Comparison of ENCODE assay signal across 8 cellular contexts in the genomic region with DNA sequence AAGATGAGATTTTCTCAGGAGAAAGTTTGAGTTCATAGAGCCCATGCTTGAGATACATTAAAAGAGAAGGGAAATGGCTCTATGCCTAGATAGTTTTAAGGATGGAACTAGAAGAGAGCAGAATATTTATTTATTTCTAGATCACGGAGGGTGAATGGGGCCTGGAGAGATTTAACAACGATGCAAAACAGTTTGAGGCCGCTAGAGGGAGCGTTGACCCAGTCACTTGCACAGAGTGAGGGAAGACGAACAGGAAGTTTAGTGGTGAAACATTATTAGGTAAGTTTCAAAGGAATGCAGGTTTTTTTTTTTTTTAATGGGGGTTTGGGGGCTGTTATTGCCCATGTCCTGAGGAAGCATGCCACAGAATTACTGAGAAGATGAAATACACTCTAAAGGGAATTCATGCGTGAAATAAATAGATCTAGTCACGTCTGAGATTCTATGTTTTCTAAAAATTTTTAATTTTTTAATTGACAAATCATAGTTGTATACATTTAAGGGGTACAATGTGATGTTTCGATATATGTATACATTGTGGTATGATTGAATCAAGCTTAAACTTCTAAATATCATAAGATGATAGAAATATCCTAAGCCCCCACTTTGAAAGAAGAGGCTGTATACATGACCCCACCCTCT. TPM values are rescaled to one million over a fixed set of nuclear protein-coding genes. Genes with fewer than 3 reads are reported as not detected.
DNase-seq lines count a peak whose midpoint lies in the region; ATAC-seq, FAIRE-seq and TF ChIP-seq lines count a peak whose summit lies in the region.

No MANE protein-coding gene starts in this region.

- peak; percentile 97 for ATAC-seq in GM19463 (IDR thresholded peaks at IDR 0.05; ENCODE audit: unreplicated experiment)
- ATAC-seq in HG03565 (IDR thresholded peaks at IDR 0.05; ENCODE audit: unreplicated experiment): peak; percentile 93
- peak; percentile 94 for ATAC-seq in Panc1

- TF ChIP-seq POLR2A in thyroid gland (IDR thresholded peaks at IDR 0.05): no peak

- no peaks in the 10 kb centered on the region for H3K4me1 ChIP-seq in Panc1 (ENCODE audit: control insufficient read depth, insufficient read depth, low read length)
- H3K4me1 ChIP-seq in neutrophil (ENCODE audit: control insufficient read depth in 1 of 2, insufficient read depth in 1 of 2, low read depth in 1 of 2, low read length in 1 of 2): peaks cover 0 to 9% of the 10 kb centered on the region in 2 experiments
- peaks cover 5 to 15% of the 10 kb centered on the region in 2 donors for H3K4me1 ChIP-seq in thyroid gland

- CTCF ChIA-PET in Panc1 (lab: Charles Lee): interaction anchor here (0.6 kb wide), 1 partner anchor 30 kb away, joined by 3 read pairs; no protein-coding TSS in a partner anchor

- POLR2A ChIA-PET in Panc1 (lab: Charles Lee): no interaction called here

- no TSS peak for BruUV-seq in Panc1 (replicated peaks; lab: Mats Ljungman, UMichigan)

- H3K27ac ChIP-seq in Panc1 (ENCODE audit: low read length) (no peak overlapping the region), neutrophil (no peak overlapping the region), thyroid gland (no peak overlapping the region)

- H3K36me3 ChIP-seq in Panc1 (ENCODE audit: control insufficient read depth, insufficient read depth, low read length) (no peaks in the 10 kb centered on the region), neutrophil (no peaks in the 10 kb centered on the region), thyroid gland (no peaks in the 10 kb centered on the region)

- in situ Hi-C loops in Panc1 (cut with HindIII; ENCODE audit: low pct_unique_long_range_greater_than_20kb, low sequenced_read_pairs): no loop called here

- H3K27me3 ChIP-seq in Panc1 (ENCODE audit: control insufficient read depth, insufficient read depth, low read length): peaks cover 13% of the 10 kb centered on the region; the same call in 1 of the 2 replicates
- peaks cover 36% of the 10 kb centered on the region for H3K27me3 ChIP-seq in neutrophil
- H3K27me3 ChIP-seq in thyroid gland: no peaks in the 10 kb centered on the region

- H3K9me3 ChIP-seq in Panc1 (ENCODE audit: control insufficient read depth, insufficient read depth, low read depth, low read length): no peaks in the 10 kb centered on the region
- H3K9me3 ChIP-seq in neutrophil: no peaks in the 10 kb centered on the region
- H3K9me3 ChIP-seq in thyroid gland: no peaks in the 10 kb centered on the region

- 28% methylated on average over 8 of the region's 8 CpGs for WGBS in thyroid gland, 2 donors

- DNase-seq in D721Med (ENCODE audit: insufficient read length, low spot score) (no peak), Panc1 (ENCODE audit: low read depth, low spot score) (peak; percentile 52), fibroblast of pulmonary artery (ENCODE audit: low read depth) (peak; percentile 78), thyroid gland (peak; percentile 57 to 72)
- peak; percentile 56 for DNase-seq in activated T-cell treated with anti-CD3 and anti-CD28 coated beads, Interleukin-2, amount 50 U/mL, for 1 hour

- no peak for FAIRE-seq in D721Med (lab: Jason Lieb, UNC)

- H3K4me3 ChIP-seq in Panc1 (ENCODE audit: low read depth in 2 of 2, low read length in 2 of 2): no peak overlapping the region
- H3K4me3 ChIP-seq in fibroblast of pulmonary artery (replicated peaks; ENCODE audit: low read depth, low read length): no peak overlapping the region
- H3K4me3 ChIP-seq in neutrophil (ENCODE audit: low read depth in 1 of 2, low read length in 1 of 2): no peak overlapping the region
- H3K4me3 ChIP-seq in thyroid gland (replicated peaks in 1 of 3): no peak overlapping the region

- intact Hi-C loops in Panc1 (cut with micrococcal nuclease; ENCODE audit: unreplicated experiment): no loop called here
- intact Hi-C loops in thyroid gland (cut with DNase I): no loop called here

- TF ChIP-seq CTCF in D721Med (IDR thresholded peaks at IDR 0.05; ENCODE audit: insufficient read depth, missing control alignments): peak; percentile 72
- TF ChIP-seq CTCF in Panc1 (IDR thresholded peaks at IDR 0.05): peak; percentile 94
- peak; percentile 89 for TF ChIP-seq CTCF in fibroblast of pulmonary artery (IDR thresholded peaks at IDR 0.05; ENCODE audit: low read length, missing control alignments)
- peak; percentile 67 for TF ChIP-seq CTCF in neutrophil (IDR thresholded peaks at IDR 0.05)
- peak; percentile 43 to 76 (median 60) for TF ChIP-seq CTCF in thyroid gland (IDR thresholded peaks at IDR 0.05)

RNA-seq across cellular contexts. Expression of a gene that starts 14.8 kb away (rescaled TPM):
- total RNA-seq in Panc1 (2021; ENCODE audit: unreplicated experiment): 0.23 TPM
- not detected for polyA plus RNA-seq in Panc1 (2012; ENCODE audit: insufficient read length)
- total RNA-seq in thyroid gland: 1 to 10 TPM; 1.2 to 4.6 (median 2.0) TPM

RNA-seq across cellular contexts. Expression of a gene that starts 31.4 kb away (rescaled TPM):
- total RNA-seq in Panc1 (2021; ENCODE audit: unreplicated experiment) (not detected), thyroid gland (not detected)
- polyA plus RNA-seq in Panc1 (2012; ENCODE audit: insufficient read length): not detected

RNA-seq across cellular contexts. Expression of a gene that starts 44.9 kb away (rescaled TPM):
- total RNA-seq in Panc1 (2021; ENCODE audit: unreplicated experiment) (not detected), thyroid gland (not detected)
- not detected for polyA plus RNA-seq in Panc1 (2012; ENCODE audit: insufficient read length)

RNA-seq across cellular contexts. Expression of a gene that starts 53.9 kb away (rescaled TPM):
- not detected for total RNA-seq in Panc1 (2021; ENCODE audit: unreplicated experiment)
- not detected for polyA plus RNA-seq in Panc1 (2012; ENCODE audit: insufficient read length)
- 1 to 10 TPM; 4.1 to 7.5 (median 5.0) TPM for total RNA-seq in thyroid gland
